In the genomic region with DNA sequence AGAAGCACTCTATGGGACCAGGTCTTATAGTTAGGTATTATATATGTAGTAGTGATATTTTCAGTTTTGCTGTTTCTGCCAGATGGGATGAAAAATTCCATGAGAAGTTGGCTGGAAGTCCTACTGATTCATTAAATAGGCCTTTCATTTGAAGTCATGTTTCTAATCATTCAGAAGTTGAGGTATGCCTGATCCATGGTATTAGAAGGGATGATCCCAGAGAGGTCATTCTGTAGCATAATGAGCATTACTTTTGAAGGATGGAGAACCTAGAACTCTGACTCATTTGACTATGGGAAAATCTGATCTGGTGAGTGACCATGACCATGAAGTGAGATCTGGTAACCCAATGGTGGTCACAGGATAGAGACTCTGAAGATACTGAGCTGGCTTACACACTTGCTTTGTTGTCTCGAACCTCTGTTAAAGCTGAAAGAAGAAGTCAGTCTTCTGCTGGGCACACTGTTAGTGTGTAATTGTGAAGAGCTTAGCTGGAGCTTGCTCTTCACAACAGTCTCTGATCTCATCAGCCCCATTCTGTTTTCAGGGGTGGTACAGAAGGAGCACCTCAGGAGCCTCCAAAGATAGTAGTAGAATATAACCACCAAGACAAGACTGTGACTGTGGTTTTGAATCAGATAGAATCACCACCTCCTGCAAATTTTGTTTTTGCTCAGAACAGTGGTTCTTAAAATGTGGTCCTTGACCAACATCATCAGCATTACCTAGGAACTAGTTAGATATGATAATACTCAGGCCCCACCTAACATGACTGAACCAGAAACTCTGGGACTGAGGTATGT, we compare ENCODE assay signal across 1 cellular context.
TF ChIP-seq lines count a peak whose summit lies in the region.

No MANE protein-coding gene starts in this region.

TF ChIP-seq in IMR-90, 13 proteins besides CTCF, POLR2A, EP300 and RAD21:
- TF ChIP-seq, protein P1, sequence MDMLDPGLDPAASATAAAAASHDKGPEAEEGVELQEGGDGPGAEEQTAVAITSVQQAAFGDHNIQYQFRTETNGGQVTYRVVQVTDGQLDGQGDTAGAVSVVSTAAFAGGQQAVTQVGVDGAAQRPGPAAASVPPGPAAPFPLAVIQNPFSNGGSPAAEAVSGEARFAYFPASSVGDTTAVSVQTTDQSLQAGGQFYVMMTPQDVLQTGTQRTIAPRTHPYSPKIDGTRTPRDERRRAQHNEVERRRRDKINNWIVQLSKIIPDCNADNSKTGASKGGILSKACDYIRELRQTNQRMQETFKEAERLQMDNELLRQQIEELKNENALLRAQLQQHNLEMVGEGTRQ (IDR thresholded peaks at IDR 0.05; ENCODE audit: low read depth, low read length), result no peak
